ENCODE assay signal across 9 cellular contexts in the genomic region with DNA sequence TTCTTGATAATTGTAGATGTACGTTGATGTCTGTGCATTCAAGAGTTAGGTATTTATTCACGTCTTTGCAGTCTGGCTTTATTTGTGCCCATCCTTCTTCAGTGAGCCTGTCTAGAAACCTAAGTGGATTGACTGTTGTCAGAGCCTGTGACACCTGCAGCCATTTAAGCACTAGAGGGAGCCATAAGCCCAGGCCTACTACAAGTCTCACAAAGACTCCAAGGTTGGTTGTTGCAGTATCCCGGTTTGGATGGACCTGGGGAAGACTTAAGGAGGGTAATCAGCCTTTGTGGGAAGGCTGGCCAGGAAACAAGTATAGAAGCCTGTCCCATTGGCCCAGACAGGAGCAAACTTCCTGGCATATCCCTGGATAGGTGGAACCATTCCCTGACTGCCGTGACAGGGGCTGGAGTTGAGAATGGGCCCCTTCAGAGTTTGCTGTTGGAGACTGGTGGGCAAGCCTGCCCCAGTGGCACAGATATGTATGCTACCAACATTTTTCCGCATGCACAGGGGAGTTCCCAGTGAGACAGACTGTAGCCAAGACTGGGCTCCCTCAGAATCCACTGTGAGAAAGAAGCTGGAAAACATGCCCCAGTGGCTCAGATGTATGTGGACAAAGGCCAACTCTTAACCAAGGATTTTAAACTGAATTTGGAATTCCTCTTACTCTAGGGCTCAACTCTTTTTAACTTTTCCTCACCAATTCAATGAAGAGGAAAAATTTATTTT. TPM values are rescaled to one million over a fixed set of nuclear protein-coding genes. Genes with fewer than 3 reads are reported as not detected.
DNase-seq lines count a peak whose midpoint lies in the region; ATAC-seq, FAIRE-seq and TF ChIP-seq lines count a peak whose summit lies in the region.
"Had no signal": no experiment of that assay in that cellular context is flagged by ENCODE, and none has a peak within 500 bp of the region (broad histone marks: within the 10 kb centered on the region; RNA-seq: fewer than 3 reads in every experiment).

No MANE protein-coding gene starts in this region.

- in situ Hi-C loops in GM12878 (cut with MboI) = loop anchor here (25.0 kb wide), 2 partner anchors 1166 to 1416 kb away; no protein-coding TSS in a partner anchor

- H3K4me2 ChIP-seq in GM12878 (ENCODE audit: control insufficient read depth, insufficient read depth) = no peak overlapping the region

- POLR2A ChIA-PET in GM12878 (lab: Charles Lee) = no interaction called here

- no TSS peak for BruUV-seq in GM12878 (replicated peaks; lab: Mats Ljungman, UMichigan)

- ATAC-seq in GM12878 = peak; percentile 89

- H3K27me3 ChIP-seq in GM12878 (replicated peaks in 1 of 2; ENCODE audit: control insufficient read depth in 2 of 2, insufficient read depth in 2 of 2, low read length in 1 of 2) (no peaks in the 10 kb centered on the region), kidney epithelial cell (ENCODE audit: control insufficient read depth, insufficient read depth, low read length) (no peaks in the 10 kb centered on the region)

- TF ChIP-seq RAD21 in GM12878 (IDR thresholded peaks at IDR 0.05; ENCODE audit: insufficient read depth, low read depth, low read length) = peak; percentile 66

- 7% methylated on average over 5 of the region's 5 CpGs for WGBS in GM12878 (ENCODE audit: insufficient coverage, insufficient replicate concordance, low lambda C conversion rate, missing lambda C conversion rate)

- no peak for FAIRE-seq in GM12878 (lab: Jason Lieb, UNC)

- CTCF ChIA-PET in GM12878 (lab: Yijun Ruan, JAX) = interaction anchor here (0.9 to 1.5 kb wide), 6 partner anchors 63 to 1170 kb away, joined by 3 to 6 read pairs (median 3); no protein-coding TSS in a partner anchor

- H3K4me1 ChIP-seq in GM12878 (ENCODE audit: control insufficient read depth, insufficient read depth, low read length) = no peaks in the 10 kb centered on the region

- no peak overlapping the region for H3K27ac ChIP-seq in GM12878 (ENCODE audit: control insufficient read depth, insufficient read depth)

- intact Hi-C loops in GM12878 (cut with micrococcal nuclease; ENCODE audit: unreplicated experiment) = loop anchor here (1.0 to 2.0 kb wide), 2 partner anchors 345 to 1168 kb away; partner anchors contain the start of gene PTPRM

- peak; percentile 48 for DNase-seq in COLO668 (lab: John Stamatoyannopoulos, UW; ENCODE audit: unreplicated experiment)
- DNase-seq in HFF-Myc (ENCODE audit: extremely low read depth, low read depth) = peak; percentile 42
- peak; percentile 19 for DNase-seq in NCI-H446 treated with DMSO at 0.1 percent for 48 hours (lab: John Stamatoyannopoulos, UW)
- DNase-seq in GM12878 (ENCODE audit: low read depth, low spot score) = peak; percentile 4
- peak; percentile 34 for DNase-seq in kidney epithelial cell (ENCODE audit: low read depth)
- DNase-seq in middle frontal gyrus (ENCODE audit: extremely low spot score, low spot score) = no peak
- DNase-seq in HuH-7.5 (ENCODE audit: low spot score) = no peak
- no peak for DNase-seq in superior temporal gyrus (ENCODE audit: extremely low spot score)

- no peaks in the 10 kb centered on the region for H3K79me2 ChIP-seq in GM12878 (ENCODE audit: control insufficient read depth, insufficient read depth, low read length)

- TF ChIP-seq POLR2A in GM12878 (IDR thresholded peaks at IDR 0.05; ENCODE audit: low read depth, low read length) = no peak

- no peaks in the 10 kb centered on the region for H3K9me3 ChIP-seq in GM12878 (replicated peaks; ENCODE audit: control insufficient read depth, insufficient read depth, low read length)

- no peak for TF ChIP-seq EP300 in GM12878 (IDR thresholded peaks at IDR 0.05; ENCODE audit: borderline replicate concordance in 1 of 2, control insufficient read depth in 1 of 2, low read depth in 2 of 2, low read length in 2 of 2)

- H3K36me3 ChIP-seq in GM12878 (ENCODE audit: control insufficient read depth in 2 of 2, insufficient read depth in 2 of 2, low read length in 1 of 2) (no peaks in the 10 kb centered on the region), kidney epithelial cell (ENCODE audit: control insufficient read depth, insufficient read depth, low read length) (no peaks in the 10 kb centered on the region)

- SMC1A ChIA-PET in GM12878 (lab: Charles Lee; ENCODE audit: uncharacterized antibody, unreplicated experiment) = interaction anchor here (0.7 to 1.4 kb wide), 4 partner anchors 199 to 1168 kb away, joined by 3 to 4 read pairs (median 3); no protein-coding TSS in a partner anchor

- no peak overlapping the region for H3K4me3 ChIP-seq in HFF-Myc (replicated peaks; ENCODE audit: low read depth, low read length)
- H3K4me3 ChIP-seq in GM12878 = no peak overlapping the region
- H3K4me3 ChIP-seq in kidney epithelial cell (ENCODE audit: low read depth, low read length) = no peak overlapping the region

- no peaks in the 10 kb centered on the region for H4K20me1 ChIP-seq in GM12878 (ENCODE audit: control insufficient read depth, insufficient read depth)

- no peak overlapping the region for H2AFZ ChIP-seq in GM12878 (ENCODE audit: control insufficient read depth, low read depth, low read length)

- TF ChIP-seq CTCF in HFF-Myc (IDR thresholded peaks at IDR 0.05; ENCODE audit: low read depth, low read length, missing control alignments) = peak; percentile 87
- peak; percentile 58 to 80 (median 73) for TF ChIP-seq CTCF in GM12878 (IDR thresholded peaks at IDR 0.05 in 2 of 3, conservative IDR thresholded peaks at IDR 0.05 in 1 of 3; ENCODE audit: control insufficient read depth in 2 of 3, extremely low read depth in 1 of 3, insufficient read depth in 1 of 3, low read depth in 3 of 3, low read length in 3 of 3)
- peak; percentile 85 for TF ChIP-seq CTCF in kidney epithelial cell (IDR thresholded peaks at IDR 0.05; ENCODE audit: insufficient read depth, low read length, poor library complexity, severe bottlenecking)

- no peak overlapping the region for H3K9ac ChIP-seq in GM12878 (ENCODE audit: control insufficient read depth, insufficient read depth, low read length)

- RAD21 ChIA-PET in GM12878 (lab: Charles Lee; ENCODE audit: unreplicated experiment) = interaction anchor here (0.8 kb wide), 1 partner anchor 10 kb away, joined by 3 read pairs; no protein-coding TSS in a partner anchor

TF ChIP-seq in GM12878, 131 proteins besides CTCF, POLR2A, EP300 and RAD21:
- TF ChIP-seq JUNB (IDR thresholded peaks at IDR 0.05) = no peak
- TF ChIP-seq CHD4 (IDR thresholded peaks at IDR 0.05) = no peak
- no peak for TF ChIP-seq CEBPB (IDR thresholded peaks at IDR 0.05; ENCODE audit: borderline replicate concordance in 1 of 2, low read depth in 2 of 2, low read length in 2 of 2)
- peak; percentile 55; the same call in 1 of the 2 replicates for TF ChIP-seq SMC3 (IDR thresholded peaks at IDR 0.05; ENCODE audit: borderline replicate concordance, low read length)

RNA-seq across cellular contexts. Expression of gene LRRC30, which starts 9.3 kb away (rescaled TPM):
- total RNA-seq in GM12878 (2013; cell fraction: nucleolus; rRNA removed) = not detected in 2 replicates
- total RNA-seq in GM12878 (2014; rRNA removed) (not detected in 2 replicates), GM12878 (2014; rRNA removed; fragmentation: Illumina TruSeq; extraction: Trizol) (not detected in 2 replicates), GM12878 (2021) (not detected in 2 replicates), kidney epithelial cell (not detected in 2 replicates)
- polyA plus RNA-seq in GM12878 (2011; ENCODE audit: low read depth) = not detected
- polyA plus RNA-seq in GM12878 (2011; rRNA removed) (not detected in 2 replicates), GM12878 (2014; fragmentation: Illumina TruSeq; extraction: Trizol) (not detected in 2 replicates), GM12878 (2014; fragmentation: Nextera tagmentation; extraction: Ambion mirVana) (not detected), GM12878 (2014; rRNA removed) (not detected in 2 replicates), GM12878 (2016; fragmentation: Nextera tagmentation; extraction: Ambion mirVana) (not detected)
- not detected in 2 replicates for polyA plus RNA-seq in GM12878 (2011; cell fraction: cytosol; rRNA removed)
- not detected in 2 replicates for polyA plus RNA-seq in GM12878 (2011; cell fraction: nucleus; rRNA removed)
- not detected in 2 replicates for polyA plus RNA-seq in GM12878 (2012)
- polyA minus RNA-seq in GM12878 (2011; rRNA and poly(A)+ RNA removed) = not detected in 2 replicates
- polyA minus RNA-seq in GM12878 (2011; cell fraction: cytosol; rRNA and poly(A)+ RNA removed) = not detected in 2 replicates
- not detected in 2 replicates for polyA minus RNA-seq in GM12878 (2011; cell fraction: nucleus; rRNA and poly(A)+ RNA removed)
- total RNA-seq: mononuclear cell had no signal

Comparison
In these comparisons a context has a peak if more than half of its experiments do, and no peak if none do; other contexts are left out.
1. DNase-seq: peak in COLO668 (single experiment), HFF-Myc (single experiment), NCI-H446 treated with DMSO at 0.1 percent for 48 hours (single experiment), GM12878 (single experiment) and kidney epithelial cell (single experiment); none in middle frontal gyrus (single experiment), HuH-7.5 (single experiment) and superior temporal gyrus (single experiment).
2. Peak in every context shown above with its lines, with median percentiles within 50 percentile points of each other: CTCF ChIP-seq.